10 cellular contexts compared by ENCODE assay signal in the genomic region with DNA sequence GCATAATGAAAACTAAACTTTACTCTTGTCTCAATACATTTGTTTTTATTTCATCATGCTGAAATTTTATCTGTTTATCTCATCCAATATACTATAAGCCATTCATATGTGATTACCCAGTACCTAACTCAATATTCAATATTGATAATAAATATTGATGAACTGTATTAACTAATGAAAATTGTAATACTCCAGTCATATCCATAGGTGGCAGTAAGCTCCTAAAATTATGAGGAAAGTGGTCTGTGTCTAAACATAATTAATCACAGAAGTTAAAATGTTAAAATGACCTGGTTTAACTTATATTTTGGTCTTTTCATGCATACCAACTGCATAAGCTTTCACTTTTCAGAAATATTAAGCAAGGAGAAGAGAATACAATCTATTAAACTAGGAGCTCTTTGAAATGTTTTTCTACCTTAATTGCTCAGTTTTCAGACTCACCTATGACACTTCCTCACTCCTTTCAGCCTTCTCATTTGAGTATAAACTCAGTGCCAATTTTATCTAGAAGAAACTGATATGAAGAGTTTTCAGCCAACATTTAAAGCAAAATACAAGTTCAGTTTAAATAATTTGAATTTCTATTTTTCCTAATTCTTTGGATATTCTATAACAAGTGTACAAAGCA. TPM values are rescaled to one million over a fixed set of nuclear protein-coding genes. Genes with fewer than 3 reads are reported as not detected.
DNase-seq lines count a peak whose midpoint lies in the region; ATAC-seq, FAIRE-seq and TF ChIP-seq lines count a peak whose summit lies in the region.
"Had no signal": no experiment of that assay in that cellular context is flagged by ENCODE, and none has a peak within 500 bp of the region (broad histone marks: within the 10 kb centered on the region; RNA-seq: fewer than 3 reads in every experiment).

No MANE protein-coding gene starts in this region.

- no peak overlapping the region for H3K4me3 ChIP-seq in LNCaP clone FGC (ENCODE audit: low read depth, low read length)
- no peak overlapping the region for H3K4me3 ChIP-seq in endodermal cell (ENCODE audit: low read length)

- H3K9me3 Mint-ChIP-seq in endodermal cell: peaks cover 6% of the 10 kb centered on the region
- H3K9me3 Mint-ChIP-seq in activated T-cell treated with anti-CD3 and anti-CD28 coated beads, Interleukin-2, amount 50 U/mL, for 4 hours: no peaks in the 10 kb centered on the region

- no peak overlapping the region for H3K9ac ChIP-seq in endodermal cell (ENCODE audit: extremely low read depth, low read length, poor library complexity, severe bottlenecking)

- DNase-seq in GM13977 (ENCODE audit: low spot score) (peak; percentile 22), LNCaP clone FGC (ENCODE audit: low read depth) (no peak), endodermal cell (no peak)
- DNase-seq in stimulated activated CD4-positive, alpha-beta T cell treated with anti-CD3 and anti-CD28 coated beads, Interleukin-2, amount 100 ng/mL, for 24 hours: no peak
- no peak for DNase-seq in activated T-cell treated with anti-CD3 and anti-CD28 coated beads, Interleukin-2, amount 50 U/mL, for 48 hours
- DNase-seq in activated T-cell treated with anti-CD3 and anti-CD28 coated beads, Interleukin-2, amount 50 U/mL, for 4 hours: no peak
- DNase-seq: OCI-M1 had no signal

- H3K4me3 Mint-ChIP-seq in endodermal cell: no peak overlapping the region
- H3K4me3 Mint-ChIP-seq in activated T-cell treated with anti-CD3 and anti-CD28 coated beads, Interleukin-2, amount 50 U/mL, for 4 hours: no peak overlapping the region

- peaks cover 8% of the 10 kb centered on the region for H3K4me1 ChIP-seq in endodermal cell (ENCODE audit: control insufficient read depth, insufficient read depth, low read length)

- H3K36me3 Mint-ChIP-seq in endodermal cell (ENCODE audit: low read depth): no peaks in the 10 kb centered on the region
- no peaks in the 10 kb centered on the region for H3K36me3 Mint-ChIP-seq in activated T-cell treated with anti-CD3 and anti-CD28 coated beads, Interleukin-2, amount 50 U/mL, for 4 hours (ENCODE audit: insufficient read depth)

- no peak overlapping the region for H3K27ac ChIP-seq in endodermal cell (ENCODE audit: low read depth, low read length)

- ATAC-seq in activated T-cell treated with anti-CD3 and anti-CD28 coated beads, Interleukin-2, amount 50 U/mL, for 4 hours: no peak
- ATAC-seq in HG02678 (IDR thresholded peaks at IDR 0.05; ENCODE audit: unreplicated experiment): no peak

- TF ChIP-seq CTCF in GM13977 (IDR thresholded peaks at IDR 0.05; ENCODE audit: extremely low read depth, insufficient read depth, missing control alignments): peak; percentile 48
- peak; percentile 47; the same call in 1 of the 2 replicates for TF ChIP-seq CTCF in LNCaP clone FGC (IDR thresholded peaks at IDR 0.05; ENCODE audit: control insufficient read depth, extremely low read depth, insufficient read depth)
- TF ChIP-seq CTCF in endodermal cell (conservative IDR thresholded peaks at IDR 0.05): peak; percentile 71

- no peaks in the 10 kb centered on the region for H3K9me3 ChIP-seq in endodermal cell (ENCODE audit: control insufficient read depth, low read length)

- peaks cover 30% of the 10 kb centered on the region for H3K4me1 Mint-ChIP-seq in endodermal cell
- no peaks in the 10 kb centered on the region for H3K4me1 Mint-ChIP-seq in activated T-cell treated with anti-CD3 and anti-CD28 coated beads, Interleukin-2, amount 50 U/mL, for 4 hours (ENCODE audit: low read depth)

- no peaks in the 10 kb centered on the region for H3K27me3 ChIP-seq in endodermal cell (ENCODE audit: control insufficient read depth, insufficient read depth, low read length, poor library complexity, severe bottlenecking)

- H3K27ac Mint-ChIP-seq in endodermal cell: no peak overlapping the region

- in situ Hi-C loops in GM13977 (cut with MboI; ENCODE audit: low pct_unique_long_range_greater_than_20kb, low sequenced_read_pairs, unreplicated experiment): no loop called here

- peak; percentile 85 for FAIRE-seq in A204.1 (lab: Jason Lieb, UNC)

- H3K27me3 Mint-ChIP-seq in endodermal cell (ENCODE audit: insufficient read depth): peaks cover 2% of the 10 kb centered on the region
- H3K27me3 Mint-ChIP-seq in activated T-cell treated with anti-CD3 and anti-CD28 coated beads, Interleukin-2, amount 50 U/mL, for 4 hours (ENCODE audit: low read depth): peaks cover 10% of the 10 kb centered on the region

- H3K36me3 ChIP-seq in endodermal cell (ENCODE audit: control insufficient read depth, insufficient read depth, low read length): no peaks in the 10 kb centered on the region

RNA-seq across cellular contexts. Expression of gene VWDE, which starts 30.5 kb away (rescaled TPM):
- total RNA-seq in endodermal cell: 10 to 100 TPM; 11.8 to 12.1 TPM
- 0.82 TPM for polyA plus RNA-seq in endodermal cell (2013, experiment 1 of 2)
- polyA plus RNA-seq in endodermal cell (2013, experiment 2 of 2): 0.46 TPM
- total RNA-seq in activated T-cell treated with anti-CD3 and anti-CD28 coated beads, Interleukin-2, amount 50 U/mL, for 4 hours: under 1 TPM; 0.13 to 0.30 (median 0.25) TPM
- total RNA-seq: G401 had no signal

Comparison
In these comparisons a context has a peak if more than half of its experiments do, and no peak if none do; other contexts are left out.
1. RNA of gene VWDE, which starts 30.5 kb away (total RNA-seq): 11.8 to 12.1 TPM in endodermal cell; 0.13 to 0.30 TPM in activated T-cell treated with anti-CD3 and anti-CD28 coated beads, Interleukin-2, amount 50 U/mL, for 4 hours; every median in the first group is over 4 times any median in the second.
2. Peak in every context shown above with its lines, with median percentiles within 50 percentile points of each other: CTCF ChIP-seq.